ENCODE assay signal across 8 cellular contexts in genomic region chr6:3227363-3228045, GRCh38. TPM values are rescaled to one million over a fixed set of nuclear protein-coding genes. Genes with fewer than 3 reads are reported as not detected.
DNase-seq lines count a peak whose midpoint lies in the region; ATAC-seq, FAIRE-seq and TF ChIP-seq lines count a peak whose summit lies in the region.

TUBB2B (minus strand) TSS chr6:3227653; CDS start chr6:3227543, 110 bp downstream.

- H3K9me3 Mint-ChIP-seq in activated CD4-positive, alpha-beta T cell treated with anti-CD3 and anti-CD28 coated beads for 36 hours (ENCODE audit: low read depth): no peaks in the 10 kb centered on the region
- H3K9me3 Mint-ChIP-seq in activated naive CD8-positive, alpha-beta T cell treated with anti-CD3 and anti-CD28 coated beads for 36 hours: no peaks in the 10 kb centered on the region

- H3K36me3 Mint-ChIP-seq in activated CD4-positive, alpha-beta T cell treated with anti-CD3 and anti-CD28 coated beads for 36 hours (ENCODE audit: low read depth): no peaks in the 10 kb centered on the region
- no peaks in the 10 kb centered on the region for H3K36me3 Mint-ChIP-seq in activated naive CD8-positive, alpha-beta T cell treated with anti-CD3 and anti-CD28 coated beads for 36 hours

- H3K4me1 Mint-ChIP-seq in activated CD4-positive, alpha-beta T cell treated with anti-CD3 and anti-CD28 coated beads for 36 hours: peaks cover 43% of the 10 kb centered on the region
- peaks cover 38% of the 10 kb centered on the region for H3K4me1 Mint-ChIP-seq in activated naive CD8-positive, alpha-beta T cell treated with anti-CD3 and anti-CD28 coated beads for 36 hours

- TF ChIP-seq CTCF in retinal pigment epithelial cell (conservative IDR thresholded peaks at IDR 0.05; ENCODE audit: low read depth, low read length): no peak

- H3K27me3 Mint-ChIP-seq in activated CD4-positive, alpha-beta T cell treated with anti-CD3 and anti-CD28 coated beads for 36 hours: peaks cover 59% of the 10 kb centered on the region
- peaks cover 78% of the 10 kb centered on the region for H3K27me3 Mint-ChIP-seq in activated naive CD8-positive, alpha-beta T cell treated with anti-CD3 and anti-CD28 coated beads for 36 hours

- H3K4me3 ChIP-seq in retinal pigment epithelial cell (ENCODE audit: low read length): peak within 1 kb of the TSS; percentile 57

- POLR2A ChIA-PET in activated CD4-positive, alpha-beta T cell treated with anti-CD3 and anti-CD28 coated beads for 36 hours (lab: Charles Lee): no interaction called here

- peak within 1 kb of the TSS; percentile 55 for H3K4me3 Mint-ChIP-seq in activated CD4-positive, alpha-beta T cell treated with anti-CD3 and anti-CD28 coated beads for 36 hours
- H3K4me3 Mint-ChIP-seq in activated naive CD8-positive, alpha-beta T cell treated with anti-CD3 and anti-CD28 coated beads for 36 hours: peak within 1 kb of the TSS; percentile 76

- no peak for FAIRE-seq in GM19239 (lab: Jason Lieb, UNC)

- H3K27ac Mint-ChIP-seq in activated CD4-positive, alpha-beta T cell treated with anti-CD3 and anti-CD28 coated beads for 36 hours: no peak within 1 kb of the TSS
- H3K27ac Mint-ChIP-seq in activated naive CD8-positive, alpha-beta T cell treated with anti-CD3 and anti-CD28 coated beads for 36 hours: no peak within 1 kb of the TSS

- CTCF ChIA-PET in activated CD4-positive, alpha-beta T cell treated with anti-CD3 and anti-CD28 coated beads for 36 hours (lab: Charles Lee): interaction anchor here (0.5 to 1.7 kb wide), 2 partner anchors 18 to 1727 kb away, joined by 3 to 6 read pairs; no protein-coding TSS in a partner anchor

- no peak for ATAC-seq in activated CD4-positive, alpha-beta T cell treated with anti-CD3 and anti-CD28 coated beads for 36 hours

- intact Hi-C loops in activated CD4-positive, alpha-beta T cell treated with anti-CD3 and anti-CD28 coated beads for 36 hours (cut with DNase I, micrococcal nuclease): loop anchor here (1.0 to 2.0 kb wide), 2 partner anchors 19 to 65 kb away; no protein-coding TSS in a partner anchor

- DNase-seq in activated CD4-positive, alpha-beta T cell treated with anti-CD3 and anti-CD28 coated beads for 36 hours: no peak
- DNase-seq in activated CD4-positive, alpha-beta T cell treated with anti-CD3 and anti-CD28 coated beads, Interleukin-2, amount 50 U/mL, for 48 hours: no peak
- DNase-seq in NCI-H2029 treated with DMSO at 0.1 percent for 48 hours (lab: John Stamatoyannopoulos, UW): peak; percentile 94
- no peak for DNase-seq in activated naive CD8-positive, alpha-beta T cell treated with anti-CD3 and anti-CD28 coated beads for 36 hours
- peak; percentile 27 to 28 for DNase-seq in hippocampal formation (lab: John Stamatoyannopoulos, UW)
- DNase-seq in retinal pigment epithelial cell (ENCODE audit: low read depth): no peak
- DNase-seq in GM19239 (ENCODE audit: insufficient read length, low spot score): no peak
- no peak for DNase-seq in kidney tubule cell (ENCODE audit: low spot score)

RNA-seq across cellular contexts. Expression of gene TUBB2B, which starts in this region (rescaled TPM):
- total RNA-seq in activated CD4-positive, alpha-beta T cell treated with anti-CD3 and anti-CD28 coated beads for 36 hours: under 1 TPM in 1 of 2 experiments, not detected in 1; 0.09 TPM
- total RNA-seq in activated naive CD8-positive, alpha-beta T cell treated with anti-CD3 and anti-CD28 coated beads for 36 hours: under 1 TPM; 0.25 to 0.28 TPM

Comparison
In these comparisons a context has a peak if more than half of its experiments do, and no peak if none do; other contexts are left out.
1. DNase-seq: peak in NCI-H2029 treated with DMSO at 0.1 percent for 48 hours (single experiment) and hippocampal formation (2 of 2); none in activated CD4-positive, alpha-beta T cell treated with anti-CD3 and anti-CD28 coated beads for 36 hours (single experiment), activated CD4-positive, alpha-beta T cell treated with anti-CD3 and anti-CD28 coated beads, Interleukin-2, amount 50 U/mL, for 48 hours (0 of 2), activated naive CD8-positive, alpha-beta T cell treated with anti-CD3 and anti-CD28 coated beads for 36 hours (single experiment), retinal pigment epithelial cell (single experiment), GM19239 (single experiment) and kidney tubule cell (single experiment).